Comparison of ENCODE assay signal across 1 cellular context in the genomic region with DNA sequence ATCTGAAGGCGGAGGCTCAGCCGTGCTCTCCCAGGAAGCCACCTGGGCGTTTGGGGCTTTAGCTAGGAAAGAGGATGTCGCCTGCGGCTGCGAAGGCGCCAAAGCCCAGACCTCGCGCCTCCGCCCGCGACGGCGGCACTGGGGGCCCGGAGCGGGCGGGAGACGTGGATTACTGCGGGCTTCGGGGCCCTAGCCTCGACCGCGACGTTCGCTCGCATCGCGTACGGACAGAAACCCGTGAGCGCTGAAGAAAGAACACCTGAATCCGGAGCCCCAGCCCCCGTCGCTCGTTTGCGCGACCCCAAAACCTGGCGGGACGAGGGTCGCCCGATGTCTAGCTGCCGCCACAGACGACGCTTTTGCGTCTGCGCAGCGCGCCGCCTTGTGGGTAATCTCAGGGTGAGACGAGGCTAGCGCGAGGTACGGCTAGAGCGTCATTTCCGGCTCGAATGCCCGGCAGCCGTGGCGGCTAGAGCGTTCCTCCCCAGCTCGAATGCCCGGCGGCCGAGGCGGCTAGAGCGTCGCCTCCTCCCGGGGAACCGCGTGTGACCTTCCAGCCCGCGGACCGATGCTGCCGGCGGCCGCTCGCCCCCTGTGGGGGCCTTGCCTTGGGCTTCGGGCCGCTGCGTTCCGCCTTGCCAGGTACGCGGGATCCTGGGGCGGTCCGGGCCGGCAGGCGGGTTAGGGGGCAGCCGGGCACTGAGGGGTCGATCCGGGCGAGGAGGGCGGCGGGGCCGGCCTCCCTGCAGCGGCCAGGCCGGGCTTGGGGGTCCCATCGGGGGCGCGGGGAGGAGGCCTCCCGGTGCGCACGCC.
TF ChIP-seq lines count a peak whose summit lies in the region.

A gene (plus strand): TSS at position 434 of the 813 bp plus-strand sequence. CDS start 135 bp downstream, at position 569.

TF ChIP-seq in HepG2, 621 proteins besides CTCF, POLR2A, EP300 and RAD21 (continued from another document and continues in another):
- TF ChIP-seq, protein P1, sequence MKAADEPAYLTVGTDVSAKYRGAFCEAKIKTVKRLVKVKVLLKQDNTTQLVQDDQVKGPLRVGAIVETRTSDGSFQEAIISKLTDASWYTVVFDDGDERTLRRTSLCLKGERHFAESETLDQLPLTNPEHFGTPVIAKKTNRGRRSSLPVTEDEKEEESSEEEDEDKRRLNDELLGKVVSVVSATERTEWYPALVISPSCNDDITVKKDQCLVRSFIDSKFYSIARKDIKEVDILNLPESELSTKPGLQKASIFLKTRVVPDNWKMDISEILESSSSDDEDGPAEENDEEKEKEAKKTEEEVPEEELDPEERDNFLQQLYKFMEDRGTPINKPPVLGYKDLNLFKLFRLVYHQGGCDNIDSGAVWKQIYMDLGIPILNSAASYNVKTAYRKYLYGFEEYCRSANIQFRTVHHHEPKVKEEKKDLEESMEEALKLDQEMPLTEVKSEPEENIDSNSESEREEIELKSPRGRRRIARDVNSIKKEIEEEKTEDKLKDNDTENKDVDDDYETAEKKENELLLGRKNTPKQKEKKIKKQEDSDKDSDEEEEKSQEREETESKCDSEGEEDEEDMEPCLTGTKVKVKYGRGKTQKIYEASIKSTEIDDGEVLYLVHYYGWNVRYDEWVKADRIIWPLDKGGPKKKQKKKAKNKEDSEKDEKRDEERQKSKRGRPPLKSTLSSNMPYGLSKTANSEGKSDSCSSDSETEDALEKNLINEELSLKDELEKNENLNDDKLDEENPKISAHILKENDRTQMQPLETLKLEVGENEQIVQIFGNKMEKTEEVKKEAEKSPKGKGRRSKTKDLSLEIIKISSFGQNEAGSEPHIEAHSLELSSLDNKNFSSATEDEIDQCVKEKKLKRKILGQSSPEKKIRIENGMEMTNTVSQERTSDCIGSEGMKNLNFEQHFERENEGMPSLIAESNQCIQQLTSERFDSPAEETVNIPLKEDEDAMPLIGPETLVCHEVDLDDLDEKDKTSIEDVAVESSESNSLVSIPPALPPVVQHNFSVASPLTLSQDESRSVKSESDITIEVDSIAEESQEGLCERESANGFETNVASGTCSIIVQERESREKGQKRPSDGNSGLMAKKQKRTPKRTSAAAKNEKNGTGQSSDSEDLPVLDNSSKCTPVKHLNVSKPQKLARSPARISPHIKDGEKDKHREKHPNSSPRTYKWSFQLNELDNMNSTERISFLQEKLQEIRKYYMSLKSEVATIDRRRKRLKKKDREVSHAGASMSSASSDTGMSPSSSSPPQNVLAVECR (CRISPR knock-in tag; IDR thresholded peaks at IDR 0.05; ENCODE audit: borderline replicate concordance) = peak; percentile 99
- TF ChIP-seq, protein P2, sequence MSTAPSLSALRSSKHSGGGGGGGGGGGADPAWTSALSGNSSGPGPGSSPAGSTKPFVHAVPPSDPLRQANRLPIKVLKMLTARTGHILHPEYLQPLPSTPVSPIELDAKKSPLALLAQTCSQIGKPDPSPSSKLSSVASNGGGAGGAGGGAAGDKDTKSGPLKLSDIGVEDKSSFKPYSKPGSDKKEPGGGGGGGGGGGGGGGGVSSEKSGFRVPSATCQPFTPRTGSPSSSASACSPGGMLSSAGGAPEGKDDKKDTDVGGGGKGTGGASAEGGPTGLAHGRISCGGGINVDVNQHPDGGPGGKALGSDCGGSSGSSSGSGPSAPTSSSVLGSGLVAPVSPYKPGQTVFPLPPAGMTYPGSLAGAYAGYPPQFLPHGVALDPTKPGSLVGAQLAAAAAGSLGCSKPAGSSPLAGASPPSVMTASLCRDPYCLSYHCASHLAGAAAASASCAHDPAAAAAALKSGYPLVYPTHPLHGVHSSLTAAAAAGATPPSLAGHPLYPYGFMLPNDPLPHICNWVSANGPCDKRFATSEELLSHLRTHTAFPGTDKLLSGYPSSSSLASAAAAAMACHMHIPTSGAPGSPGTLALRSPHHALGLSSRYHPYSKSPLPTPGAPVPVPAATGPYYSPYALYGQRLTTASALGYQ (CRISPR knock-in tag; IDR thresholded peaks at IDR 0.05) = peak; percentile 71
- TF ChIP-seq, protein P3, sequence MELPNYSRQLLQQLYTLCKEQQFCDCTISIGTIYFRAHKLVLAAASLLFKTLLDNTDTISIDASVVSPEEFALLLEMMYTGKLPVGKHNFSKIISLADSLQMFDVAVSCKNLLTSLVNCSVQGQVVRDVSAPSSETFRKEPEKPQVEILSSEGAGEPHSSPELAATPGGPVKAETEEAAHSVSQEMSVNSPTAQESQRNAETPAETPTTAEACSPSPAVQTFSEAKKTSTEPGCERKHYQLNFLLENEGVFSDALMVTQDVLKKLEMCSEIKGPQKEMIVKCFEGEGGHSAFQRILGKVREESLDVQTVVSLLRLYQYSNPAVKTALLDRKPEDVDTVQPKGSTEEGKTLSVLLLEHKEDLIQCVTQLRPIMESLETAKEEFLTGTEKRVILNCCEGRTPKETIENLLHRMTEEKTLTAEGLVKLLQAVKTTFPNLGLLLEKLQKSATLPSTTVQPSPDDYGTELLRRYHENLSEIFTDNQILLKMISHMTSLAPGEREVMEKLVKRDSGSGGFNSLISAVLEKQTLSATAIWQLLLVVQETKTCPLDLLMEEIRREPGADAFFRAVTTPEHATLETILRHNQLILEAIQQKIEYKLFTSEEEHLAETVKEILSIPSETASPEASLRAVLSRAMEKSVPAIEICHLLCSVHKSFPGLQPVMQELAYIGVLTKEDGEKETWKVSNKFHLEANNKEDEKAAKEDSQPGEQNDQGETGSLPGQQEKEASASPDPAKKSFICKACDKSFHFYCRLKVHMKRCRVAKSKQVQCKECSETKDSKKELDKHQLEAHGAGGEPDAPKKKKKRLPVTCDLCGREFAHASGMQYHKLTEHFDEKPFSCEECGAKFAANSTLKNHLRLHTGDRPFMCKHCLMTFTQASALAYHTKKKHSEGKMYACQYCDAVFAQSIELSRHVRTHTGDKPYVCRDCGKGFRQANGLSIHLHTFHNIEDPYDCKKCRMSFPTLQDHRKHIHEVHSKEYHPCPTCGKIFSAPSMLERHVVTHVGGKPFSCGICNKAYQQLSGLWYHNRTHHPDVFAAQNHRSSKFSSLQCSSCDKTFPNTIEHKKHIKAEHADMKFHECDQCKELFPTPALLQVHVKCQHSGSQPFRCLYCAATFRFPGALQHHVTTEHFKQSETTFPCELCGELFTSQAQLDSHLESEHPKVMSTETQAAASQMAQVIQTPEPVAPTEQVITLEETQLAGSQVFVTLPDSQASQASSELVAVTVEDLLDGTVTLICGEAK (IDR thresholded peaks at IDR 0.05) = no peak
- TF ChIP-seq, protein P3 (CRISPR knock-in tag; IDR thresholded peaks at IDR 0.05) = peak; percentile 72; the same call in 1 of the 2 replicates
- 0 out of 2 replicates have a peak, but pooled peaks have one; percentile 23 for TF ChIP-seq ZNF598 (CRISPR knock-in tag; IDR thresholded peaks at IDR 0.05; ENCODE audit: borderline replicate concordance)
- peak; percentile 92; the same call in 1 of the 2 replicates for TF ChIP-seq ZNF672 (CRISPR knock-in tag; IDR thresholded peaks at IDR 0.05)
- TF ChIP-seq, protein P4, sequence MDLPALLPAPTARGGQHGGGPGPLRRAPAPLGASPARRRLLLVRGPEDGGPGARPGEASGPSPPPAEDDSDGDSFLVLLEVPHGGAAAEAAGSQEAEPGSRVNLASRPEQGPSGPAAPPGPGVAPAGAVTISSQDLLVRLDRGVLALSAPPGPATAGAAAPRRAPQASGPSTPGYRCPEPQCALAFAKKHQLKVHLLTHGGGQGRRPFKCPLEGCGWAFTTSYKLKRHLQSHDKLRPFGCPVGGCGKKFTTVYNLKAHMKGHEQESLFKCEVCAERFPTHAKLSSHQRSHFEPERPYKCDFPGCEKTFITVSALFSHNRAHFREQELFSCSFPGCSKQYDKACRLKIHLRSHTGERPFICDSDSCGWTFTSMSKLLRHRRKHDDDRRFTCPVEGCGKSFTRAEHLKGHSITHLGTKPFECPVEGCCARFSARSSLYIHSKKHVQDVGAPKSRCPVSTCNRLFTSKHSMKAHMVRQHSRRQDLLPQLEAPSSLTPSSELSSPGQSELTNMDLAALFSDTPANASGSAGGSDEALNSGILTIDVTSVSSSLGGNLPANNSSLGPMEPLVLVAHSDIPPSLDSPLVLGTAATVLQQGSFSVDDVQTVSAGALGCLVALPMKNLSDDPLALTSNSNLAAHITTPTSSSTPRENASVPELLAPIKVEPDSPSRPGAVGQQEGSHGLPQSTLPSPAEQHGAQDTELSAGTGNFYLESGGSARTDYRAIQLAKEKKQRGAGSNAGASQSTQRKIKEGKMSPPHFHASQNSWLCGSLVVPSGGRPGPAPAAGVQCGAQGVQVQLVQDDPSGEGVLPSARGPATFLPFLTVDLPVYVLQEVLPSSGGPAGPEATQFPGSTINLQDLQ (CRISPR knock-in tag; IDR thresholded peaks at IDR 0.05) = 0 out of 2 replicates have a peak, but pooled peaks have one; percentile 52
- TF ChIP-seq, protein P5, sequence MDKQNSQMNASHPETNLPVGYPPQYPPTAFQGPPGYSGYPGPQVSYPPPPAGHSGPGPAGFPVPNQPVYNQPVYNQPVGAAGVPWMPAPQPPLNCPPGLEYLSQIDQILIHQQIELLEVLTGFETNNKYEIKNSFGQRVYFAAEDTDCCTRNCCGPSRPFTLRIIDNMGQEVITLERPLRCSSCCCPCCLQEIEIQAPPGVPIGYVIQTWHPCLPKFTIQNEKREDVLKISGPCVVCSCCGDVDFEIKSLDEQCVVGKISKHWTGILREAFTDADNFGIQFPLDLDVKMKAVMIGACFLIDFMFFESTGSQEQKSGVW (CRISPR knock-in tag; IDR thresholded peaks at IDR 0.05; ENCODE audit: borderline replicate concordance) = 0 out of 2 replicates have a peak, but pooled peaks have one; percentile 14
- peak; percentile 99 for TF ChIP-seq GABPB1 (CRISPR knock-in tag; IDR thresholded peaks at IDR 0.05)
- TF ChIP-seq HDAC2 (CRISPR knock-in tag; IDR thresholded peaks at IDR 0.05) = peak; percentile 92
- no peak for TF ChIP-seq ZNF530 (CRISPR knock-in tag; IDR thresholded peaks at IDR 0.05; ENCODE audit: low read depth)
- TF ChIP-seq ZNF205 (CRISPR knock-in tag; IDR thresholded peaks at IDR 0.05) = peak; percentile 93
- TF ChIP-seq REXO4 (CRISPR knock-in tag; IDR thresholded peaks at IDR 0.05; ENCODE audit: borderline replicate concordance) = 0 out of 2 replicates have a peak, but pooled peaks have one; percentile 61
- TF ChIP-seq NKX3-1 (CRISPR knock-in tag; IDR thresholded peaks at IDR 0.05) = peak; percentile 95
- peak; percentile 92 for TF ChIP-seq ZNF563 (CRISPR knock-in tag; IDR thresholded peaks at IDR 0.05)
- peak; percentile 86 for TF ChIP-seq HNRNPLL (IDR thresholded peaks at IDR 0.05; ENCODE audit: low read depth, low read length, poor library complexity, severe bottlenecking)
- no peak for TF ChIP-seq FLYWCH1 (CRISPR knock-in tag; IDR thresholded peaks at IDR 0.05)
- TF ChIP-seq, protein P6, sequence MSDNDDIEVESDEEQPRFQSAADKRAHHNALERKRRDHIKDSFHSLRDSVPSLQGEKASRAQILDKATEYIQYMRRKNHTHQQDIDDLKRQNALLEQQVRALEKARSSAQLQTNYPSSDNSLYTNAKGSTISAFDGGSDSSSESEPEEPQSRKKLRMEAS (IDR thresholded peaks at IDR 0.05) = peak; percentile 97
- no peak for TF ChIP-seq ZNF558 (CRISPR knock-in tag; IDR thresholded peaks at IDR 0.05; ENCODE audit: borderline replicate concordance)
- peak; percentile 66 to 70; a peak in 3 of 4 replicates for TF ChIP-seq NR2F1 (CRISPR knock-in tag; IDR thresholded peaks at IDR 0.05)
- peak; percentile 56 for TF ChIP-seq GFI1 (CRISPR knock-in tag; IDR thresholded peaks at IDR 0.05; ENCODE audit: borderline replicate concordance)
- TF ChIP-seq, protein P7, sequence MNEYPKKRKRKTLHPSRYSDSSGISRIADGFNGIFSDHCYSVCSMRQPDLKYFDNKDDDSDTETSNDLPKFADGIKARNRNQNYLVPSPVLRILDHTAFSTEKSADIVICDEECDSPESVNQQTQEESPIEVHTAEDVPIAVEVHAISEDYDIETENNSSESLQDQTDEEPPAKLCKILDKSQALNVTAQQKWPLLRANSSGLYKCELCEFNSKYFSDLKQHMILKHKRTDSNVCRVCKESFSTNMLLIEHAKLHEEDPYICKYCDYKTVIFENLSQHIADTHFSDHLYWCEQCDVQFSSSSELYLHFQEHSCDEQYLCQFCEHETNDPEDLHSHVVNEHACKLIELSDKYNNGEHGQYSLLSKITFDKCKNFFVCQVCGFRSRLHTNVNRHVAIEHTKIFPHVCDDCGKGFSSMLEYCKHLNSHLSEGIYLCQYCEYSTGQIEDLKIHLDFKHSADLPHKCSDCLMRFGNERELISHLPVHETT (CRISPR knock-in tag; conservative IDR thresholded peaks at IDR 0.05) = peak; percentile 98
- TF ChIP-seq EED (CRISPR knock-in tag; IDR thresholded peaks at IDR 0.05) = peak; percentile 87
- TF ChIP-seq, protein P8, sequence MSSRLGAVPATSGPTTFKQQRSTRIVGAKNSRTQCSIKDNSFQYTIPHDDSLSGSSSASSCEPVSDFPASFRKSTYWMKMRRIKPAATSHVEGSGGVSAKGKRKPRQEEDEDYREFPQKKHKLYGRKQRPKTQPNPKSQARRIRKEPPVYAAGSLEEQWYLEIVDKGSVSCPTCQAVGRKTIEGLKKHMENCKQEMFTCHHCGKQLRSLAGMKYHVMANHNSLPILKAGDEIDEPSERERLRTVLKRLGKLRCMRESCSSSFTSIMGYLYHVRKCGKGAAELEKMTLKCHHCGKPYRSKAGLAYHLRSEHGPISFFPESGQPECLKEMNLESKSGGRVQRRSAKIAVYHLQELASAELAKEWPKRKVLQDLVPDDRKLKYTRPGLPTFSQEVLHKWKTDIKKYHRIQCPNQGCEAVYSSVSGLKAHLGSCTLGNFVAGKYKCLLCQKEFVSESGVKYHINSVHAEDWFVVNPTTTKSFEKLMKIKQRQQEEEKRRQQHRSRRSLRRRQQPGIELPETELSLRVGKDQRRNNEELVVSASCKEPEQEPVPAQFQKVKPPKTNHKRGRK (CRISPR knock-in tag; IDR thresholded peaks at IDR 0.05) = no peak
- TF ChIP-seq, protein P9, sequence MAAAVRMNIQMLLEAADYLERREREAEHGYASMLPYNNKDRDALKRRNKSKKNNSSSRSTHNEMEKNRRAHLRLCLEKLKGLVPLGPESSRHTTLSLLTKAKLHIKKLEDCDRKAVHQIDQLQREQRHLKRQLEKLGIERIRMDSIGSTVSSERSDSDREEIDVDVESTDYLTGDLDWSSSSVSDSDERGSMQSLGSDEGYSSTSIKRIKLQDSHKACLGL (CRISPR knock-in tag; IDR thresholded peaks at IDR 0.05) = peak; percentile 98
- TF ChIP-seq LCORL (IDR thresholded peaks at IDR 0.05) = no peak
- TF ChIP-seq LCORL (CRISPR knock-in tag; IDR thresholded peaks at IDR 0.05) = peak; percentile 81; the same call in 1 of the 2 replicates
